In the genomic region with DNA sequence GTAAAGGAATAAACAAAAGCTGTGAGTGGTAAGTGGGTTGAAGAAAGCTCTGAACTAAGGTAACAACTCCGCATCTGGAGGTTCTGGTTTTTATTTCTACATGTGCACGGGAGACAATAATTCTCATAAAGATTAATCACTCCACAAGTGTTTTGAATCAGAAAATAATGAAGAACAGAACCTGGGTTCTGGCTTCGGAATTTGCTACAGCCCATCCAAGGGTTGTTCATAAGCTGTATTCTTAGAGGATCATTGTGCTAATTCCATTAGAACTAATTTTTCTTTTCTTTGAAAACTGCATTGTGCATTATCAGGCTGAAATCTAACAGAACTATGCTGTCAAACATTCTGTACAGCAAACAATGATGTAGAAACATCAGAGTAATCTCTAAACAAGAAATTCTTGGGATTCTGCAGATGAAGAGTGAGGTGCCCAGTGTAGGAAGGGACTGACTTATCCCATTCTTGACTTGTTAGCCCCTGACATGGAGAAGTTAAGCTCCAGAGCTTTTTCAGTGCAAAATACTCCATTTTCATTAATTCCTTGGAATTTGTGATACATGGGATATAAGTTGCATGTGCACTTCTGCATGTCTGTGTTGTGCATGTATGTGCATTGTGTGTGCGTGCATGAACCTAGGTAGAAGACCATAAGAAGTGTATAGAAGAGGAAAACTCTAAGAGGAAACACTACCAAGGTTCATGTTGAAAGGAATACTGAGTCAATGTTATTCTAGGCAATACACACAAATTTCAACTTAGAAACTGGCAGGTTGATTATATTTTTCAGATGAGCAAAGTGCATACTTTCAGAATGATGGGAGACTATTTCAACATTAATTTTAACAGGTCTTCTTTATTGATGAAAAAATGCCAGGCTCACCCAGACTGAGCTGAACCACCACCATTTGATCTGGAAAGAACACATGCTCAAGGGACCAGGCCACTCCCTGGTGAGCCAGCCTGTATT, we compare ENCODE assay signal across 20 cellular contexts.
"Had no signal": no experiment of that assay in that cellular context is flagged by ENCODE, and none has a peak within 500 bp of the region (broad histone marks: within the 10 kb centered on the region; RNA-seq: fewer than 3 reads in every experiment).

No MANE protein-coding gene starts in this region.

- H3K4me1 ChIP-seq: breast epithelium, esophagus squamous epithelium, gastrocnemius medialis, left ventricle myocardium inferior, upper lobe of right lung had no signal

- DNase-seq: activated CD4-positive, alpha-beta T cell treated with anti-CD3 and anti-CD28 coated beads, Interleukin-2, amount 50 U/mL, for 1 hour; activated naive CD4-positive, alpha-beta T cell treated with Interleukin-2 at 50 U/mL for 16 hours; cerebellar nuclear complex; effector CD8-positive, alpha-beta T cell; esophagus squamous epithelium; gastrocnemius medialis; head of caudate nucleus; left ventricle myocardium inferior; occipital lobe; retina; small intestine; stimulated activated CD4-positive, alpha-beta T cell treated with anti-CD3 and anti-CD28 coated beads, Interleukin-2, amount 100 ng/mL, for 48 hours; stimulated activated naive CD8-positive, alpha-beta T cell treated with anti-CD3 and anti-CD28 coated beads, Interleukin-15, amount 100 ng/mL, for 72 hours; T-helper 1 cell; T-helper 9 cell; upper lobe of right lung had no signal

- H3K9me3 ChIP-seq: breast epithelium, esophagus squamous epithelium, gastrocnemius medialis, upper lobe of right lung had no signal

- ATAC-seq: stimulated activated naive CD8-positive, alpha-beta T cell treated with anti-CD3 and anti-CD28 coated beads, Interleukin-15, amount 100 ng/mL, for 72 hours; upper lobe of right lung had no signal

- H3K27me3 ChIP-seq: breast epithelium, esophagus squamous epithelium, gastrocnemius medialis, upper lobe of right lung had no signal

- H3K36me3 ChIP-seq: breast epithelium, esophagus squamous epithelium, gastrocnemius medialis, left ventricle myocardium inferior, upper lobe of right lung had no signal

- H3K27ac Mint-ChIP-seq: dendritic cell treated with granulocyte-macrophage colony-stimulating factor and Interleukin-4, amounts not matched to agents 40 ng/mL and 50 ng/mL, for 4 days; memory B cell had no signal

- H3K4me3 ChIP-seq: breast epithelium, esophagus squamous epithelium, gastrocnemius medialis, left ventricle myocardium inferior, SK-N-MC, upper lobe of right lung had no signal

- H3K27me3 Mint-ChIP-seq: dendritic cell treated with granulocyte-macrophage colony-stimulating factor and Interleukin-4, amounts not matched to agents 40 ng/mL and 50 ng/mL, for 4 days had no signal

- H3K4me3 Mint-ChIP-seq: dendritic cell treated with granulocyte-macrophage colony-stimulating factor and Interleukin-4, amounts not matched to agents 40 ng/mL and 50 ng/mL, for 4 days; memory B cell; stimulated activated naive CD8-positive, alpha-beta T cell treated with anti-CD3 and anti-CD28 coated beads, Interleukin-15, amount 100 ng/mL, for 72 hours had no signal

- H3K36me3 Mint-ChIP-seq: memory B cell had no signal

- H3K9me3 Mint-ChIP-seq: memory B cell had no signal

- H3K27ac ChIP-seq: breast epithelium, esophagus squamous epithelium, gastrocnemius medialis, left ventricle myocardium inferior, SK-N-MC, upper lobe of right lung had no signal
